In genomic region chr7:101197991-101198390, GRCh38 we compare ENCODE assay signal across 3 cellular contexts.
TF ChIP-seq lines count a peak whose summit lies in the region.

No MANE protein-coding gene starts in this region.

TF ChIP-seq in SK-N-SH, 30 proteins besides CTCF, POLR2A, EP300 and RAD21:
- TF ChIP-seq ELF1 (IDR thresholded peaks at IDR 0.05) (no peak), GABPA (IDR thresholded peaks at IDR 0.05; ENCODE audit: low read depth) (no peak), TAF1 (IDR thresholded peaks at IDR 0.05; ENCODE audit: borderline replicate concordance, low read depth, low read length) (no peak), MEF2A (IDR thresholded peaks at IDR 0.05; ENCODE audit: borderline replicate concordance, low read depth) (no peak), RXRA (IDR thresholded peaks at IDR 0.05; ENCODE audit: borderline replicate concordance, low read depth) (no peak), POLR2AphosphoS5 (IDR thresholded peaks at IDR 0.05; ENCODE audit: low read depth, low read length) (no peak)
TF ChIP-seq in SK-N-SH: peak in this region for 0.

TF ChIP-seq in SK-N-SH treated with all-trans-retinoic acid at 6 μM for 48 hours, 23 proteins besides CTCF, POLR2A, EP300 and RAD21:
- no peak for TF ChIP-seq ZFP30 (CRISPR knock-in tag; IDR thresholded peaks at IDR 0.05)

TF ChIP-seq in H1, 55 proteins besides CTCF, POLR2A, EP300 and RAD21:
- TF ChIP-seq KDM5A (IDR thresholded peaks at IDR 0.05; ENCODE audit: low read length) (no peak), SRF (IDR thresholded peaks at IDR 0.05; ENCODE audit: low read depth, low read length) (no peak), HDAC6 (IDR thresholded peaks at IDR 0.05; ENCODE audit: low read depth, low read length) (no peak), BCL11A (IDR thresholded peaks at IDR 0.05; ENCODE audit: low read depth in 2 of 2, low read length in 2 of 2) (no peak), RBBP5 (IDR thresholded peaks at IDR 0.05; ENCODE audit: borderline replicate concordance, low read depth, low read length) (no peak), TBP (IDR thresholded peaks at IDR 0.05; ENCODE audit: low read depth, low read length) (no peak), JUN (IDR thresholded peaks at IDR 0.05; ENCODE audit: low read depth, low read length) (no peak), CHD2 (IDR thresholded peaks at IDR 0.05; ENCODE audit: low read length) (no peak), MAFK (IDR thresholded peaks at IDR 0.05; ENCODE audit: low read depth, low read length) (no peak), RNF2 (IDR thresholded peaks at IDR 0.05; ENCODE audit: borderline replicate concordance, low read depth, low read length, missing control alignments, poor library complexity, severe bottlenecking) (no peak), HDAC2 (IDR thresholded peaks at IDR 0.05; ENCODE audit: borderline replicate concordance in 1 of 2, low read depth in 2 of 2, low read length in 2 of 2) (no peak), GTF2F1 (IDR thresholded peaks at IDR 0.05; ENCODE audit: borderline replicate concordance, low read depth, low read length) (no peak), POU5F1 (IDR thresholded peaks at IDR 0.05; ENCODE audit: low read depth, low read length) (no peak), TEAD4 (IDR thresholded peaks at IDR 0.05; ENCODE audit: low read depth, low read length) (no peak), CBX8 (IDR thresholded peaks at IDR 0.05; ENCODE audit: borderline replicate concordance, low read depth, low read length) (no peak), ZNF274 (IDR thresholded peaks at IDR 0.05; ENCODE audit: borderline replicate concordance, extremely low read depth, low read length) (no peak), YY1 (IDR thresholded peaks at IDR 0.05; ENCODE audit: low read depth, low read length) (no peak), EZH2 (IDR thresholded peaks at IDR 0.05; ENCODE audit: low read depth, low read length, severe bottlenecking) (no peak), GABPA (IDR thresholded peaks at IDR 0.05; ENCODE audit: borderline replicate concordance, insufficient read depth, low read length) (no peak)
- TF ChIP-seq, protein P1, sequence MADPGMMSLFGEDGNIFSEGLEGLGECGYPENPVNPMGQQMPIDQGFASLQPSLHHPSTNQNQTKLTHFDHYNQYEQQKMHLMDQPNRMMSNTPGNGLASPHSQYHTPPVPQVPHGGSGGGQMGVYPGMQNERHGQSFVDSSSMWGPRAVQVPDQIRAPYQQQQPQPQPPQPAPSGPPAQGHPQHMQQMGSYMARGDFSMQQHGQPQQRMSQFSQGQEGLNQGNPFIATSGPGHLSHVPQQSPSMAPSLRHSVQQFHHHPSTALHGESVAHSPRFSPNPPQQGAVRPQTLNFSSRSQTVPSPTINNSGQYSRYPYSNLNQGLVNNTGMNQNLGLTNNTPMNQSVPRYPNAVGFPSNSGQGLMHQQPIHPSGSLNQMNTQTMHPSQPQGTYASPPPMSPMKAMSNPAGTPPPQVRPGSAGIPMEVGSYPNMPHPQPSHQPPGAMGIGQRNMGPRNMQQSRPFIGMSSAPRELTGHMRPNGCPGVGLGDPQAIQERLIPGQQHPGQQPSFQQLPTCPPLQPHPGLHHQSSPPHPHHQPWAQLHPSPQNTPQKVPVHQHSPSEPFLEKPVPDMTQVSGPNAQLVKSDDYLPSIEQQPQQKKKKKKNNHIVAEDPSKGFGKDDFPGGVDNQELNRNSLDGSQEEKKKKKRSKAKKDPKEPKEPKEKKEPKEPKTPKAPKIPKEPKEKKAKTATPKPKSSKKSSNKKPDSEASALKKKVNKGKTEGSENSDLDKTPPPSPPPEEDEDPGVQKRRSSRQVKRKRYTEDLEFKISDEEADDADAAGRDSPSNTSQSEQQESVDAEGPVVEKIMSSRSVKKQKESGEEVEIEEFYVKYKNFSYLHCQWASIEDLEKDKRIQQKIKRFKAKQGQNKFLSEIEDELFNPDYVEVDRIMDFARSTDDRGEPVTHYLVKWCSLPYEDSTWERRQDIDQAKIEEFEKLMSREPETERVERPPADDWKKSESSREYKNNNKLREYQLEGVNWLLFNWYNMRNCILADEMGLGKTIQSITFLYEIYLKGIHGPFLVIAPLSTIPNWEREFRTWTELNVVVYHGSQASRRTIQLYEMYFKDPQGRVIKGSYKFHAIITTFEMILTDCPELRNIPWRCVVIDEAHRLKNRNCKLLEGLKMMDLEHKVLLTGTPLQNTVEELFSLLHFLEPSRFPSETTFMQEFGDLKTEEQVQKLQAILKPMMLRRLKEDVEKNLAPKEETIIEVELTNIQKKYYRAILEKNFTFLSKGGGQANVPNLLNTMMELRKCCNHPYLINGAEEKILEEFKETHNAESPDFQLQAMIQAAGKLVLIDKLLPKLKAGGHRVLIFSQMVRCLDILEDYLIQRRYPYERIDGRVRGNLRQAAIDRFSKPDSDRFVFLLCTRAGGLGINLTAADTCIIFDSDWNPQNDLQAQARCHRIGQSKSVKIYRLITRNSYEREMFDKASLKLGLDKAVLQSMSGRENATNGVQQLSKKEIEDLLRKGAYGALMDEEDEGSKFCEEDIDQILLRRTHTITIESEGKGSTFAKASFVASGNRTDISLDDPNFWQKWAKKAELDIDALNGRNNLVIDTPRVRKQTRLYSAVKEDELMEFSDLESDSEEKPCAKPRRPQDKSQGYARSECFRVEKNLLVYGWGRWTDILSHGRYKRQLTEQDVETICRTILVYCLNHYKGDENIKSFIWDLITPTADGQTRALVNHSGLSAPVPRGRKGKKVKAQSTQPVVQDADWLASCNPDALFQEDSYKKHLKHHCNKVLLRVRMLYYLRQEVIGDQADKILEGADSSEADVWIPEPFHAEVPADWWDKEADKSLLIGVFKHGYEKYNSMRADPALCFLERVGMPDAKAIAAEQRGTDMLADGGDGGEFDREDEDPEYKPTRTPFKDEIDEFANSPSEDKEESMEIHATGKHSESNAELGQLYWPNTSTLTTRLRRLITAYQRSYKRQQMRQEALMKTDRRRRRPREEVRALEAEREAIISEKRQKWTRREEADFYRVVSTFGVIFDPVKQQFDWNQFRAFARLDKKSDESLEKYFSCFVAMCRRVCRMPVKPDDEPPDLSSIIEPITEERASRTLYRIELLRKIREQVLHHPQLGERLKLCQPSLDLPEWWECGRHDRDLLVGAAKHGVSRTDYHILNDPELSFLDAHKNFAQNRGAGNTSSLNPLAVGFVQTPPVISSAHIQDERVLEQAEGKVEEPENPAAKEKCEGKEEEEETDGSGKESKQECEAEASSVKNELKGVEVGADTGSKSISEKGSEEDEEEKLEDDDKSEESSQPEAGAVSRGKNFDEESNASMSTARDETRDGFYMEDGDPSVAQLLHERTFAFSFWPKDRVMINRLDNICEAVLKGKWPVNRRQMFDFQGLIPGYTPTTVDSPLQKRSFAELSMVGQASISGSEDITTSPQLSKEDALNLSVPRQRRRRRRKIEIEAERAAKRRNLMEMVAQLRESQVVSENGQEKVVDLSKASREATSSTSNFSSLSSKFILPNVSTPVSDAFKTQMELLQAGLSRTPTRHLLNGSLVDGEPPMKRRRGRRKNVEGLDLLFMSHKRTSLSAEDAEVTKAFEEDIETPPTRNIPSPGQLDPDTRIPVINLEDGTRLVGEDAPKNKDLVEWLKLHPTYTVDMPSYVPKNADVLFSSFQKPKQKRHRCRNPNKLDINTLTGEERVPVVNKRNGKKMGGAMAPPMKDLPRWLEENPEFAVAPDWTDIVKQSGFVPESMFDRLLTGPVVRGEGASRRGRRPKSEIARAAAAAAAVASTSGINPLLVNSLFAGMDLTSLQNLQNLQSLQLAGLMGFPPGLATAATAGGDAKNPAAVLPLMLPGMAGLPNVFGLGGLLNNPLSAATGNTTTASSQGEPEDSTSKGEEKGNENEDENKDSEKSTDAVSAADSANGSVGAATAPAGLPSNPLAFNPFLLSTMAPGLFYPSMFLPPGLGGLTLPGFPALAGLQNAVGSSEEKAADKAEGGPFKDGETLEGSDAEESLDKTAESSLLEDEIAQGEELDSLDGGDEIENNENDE (IDR thresholded peaks at IDR 0.05; ENCODE audit: insufficient replicate concordance, low read length) = no peak
